8 cellular contexts compared by ENCODE assay signal in the genomic region with DNA sequence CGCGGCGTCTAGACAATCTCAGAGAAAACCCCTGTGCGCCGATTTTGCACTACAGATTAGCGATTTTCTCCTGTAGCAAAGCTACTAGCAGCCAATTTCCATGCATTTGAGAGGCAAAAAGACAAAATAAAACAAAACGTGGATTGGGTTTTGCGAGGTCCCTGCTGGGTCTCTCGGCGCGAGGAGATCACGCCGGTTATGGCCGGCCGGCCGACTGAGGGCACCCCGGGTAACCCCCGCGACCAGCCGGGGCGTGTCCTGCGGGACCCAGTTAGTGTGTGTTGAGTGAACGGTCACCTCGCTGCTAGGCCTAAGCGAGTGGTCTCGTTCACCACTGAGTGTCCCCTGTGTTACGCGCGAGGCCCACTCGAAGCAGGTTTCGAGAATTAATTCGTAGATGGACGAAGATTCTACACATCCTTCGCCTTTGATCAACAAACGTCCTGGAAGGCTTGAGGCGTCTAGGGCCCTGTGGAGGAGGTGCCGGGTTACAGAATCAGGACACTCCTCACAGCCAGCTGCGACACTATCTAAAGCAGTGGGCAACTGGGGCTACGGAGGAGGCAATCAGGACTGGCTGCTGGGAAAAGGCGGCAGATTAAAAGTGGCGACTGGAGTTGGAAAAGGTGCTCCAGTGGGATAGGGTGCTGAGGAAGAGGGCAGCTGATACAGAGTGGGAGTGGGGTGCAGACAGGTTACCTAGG. TPM values are rescaled to one million over a fixed set of nuclear protein-coding genes. Genes with fewer than 3 reads are reported as not detected.
A peak's percentile ranks its signal among the peaks of the same experiment; 100 is the strongest.
DNase-seq lines count a peak whose midpoint lies in the region; ATAC-seq and TF ChIP-seq lines count a peak whose summit lies in the region.

No MANE protein-coding gene starts in this region.

- H3K27me3 Mint-ChIP-seq in Calu3 (ENCODE audit: unreplicated experiment): no peaks in the 10 kb centered on the region
- H3K27me3 Mint-ChIP-seq in immature natural killer cell (ENCODE audit: low read depth in 3 of 3): peaks cover 5 to 13% (median 7%) of the 10 kb centered on the region in 3 donors

- DNase-seq in Calu3 (peak; percentile 58), HL-60 (ENCODE audit: low read depth in 1 of 2, low spot score in 1 of 2) (no peak), astrocyte of the cerebellum (ENCODE audit: low read depth) (no peak), immature natural killer cell (no peak), foreskin melanocyte (no peak), NCI-H1436 (lab: John Stamatoyannopoulos, UW) (no peak)
- peak; percentile 56 for DNase-seq in stimulated activated naive CD8-positive, alpha-beta T cell treated with anti-CD3 and anti-CD28 coated beads, Interleukin-15, Interleukin-2, amounts not matched to agents 100 U/mL and 50 U/mL, for 24 hours

- peaks cover 44% of the 10 kb centered on the region for H3K4me1 Mint-ChIP-seq in Calu3 (ENCODE audit: low read depth, unreplicated experiment)
- H3K4me1 Mint-ChIP-seq in immature natural killer cell: peaks cover 32 to 42% of the 10 kb centered on the region in 2 donors

- H3K27ac ChIP-seq in HL-60 (replicated peaks): peak overlapping the region; percentile 85

- in situ Hi-C loops in astrocyte of the cerebellum (cut with HindIII; ENCODE audit: low sequenced_read_pairs): no loop called here

- no peak for ATAC-seq in stimulated activated naive CD8-positive, alpha-beta T cell treated with anti-CD3 and anti-CD28 coated beads, Interleukin-15, Interleukin-2, amounts not matched to agents 100 U/mL and 50 U/mL, for 24 hours
- ATAC-seq in HG02884 (IDR thresholded peaks at IDR 0.05; ENCODE audit: unreplicated experiment): no peak

- H3K9me3 Mint-ChIP-seq in Calu3 (ENCODE audit: low read depth, unreplicated experiment) (no peaks in the 10 kb centered on the region), immature natural killer cell (no peaks in the 10 kb centered on the region)

- H3K4me3 ChIP-seq in HL-60 (replicated peaks; ENCODE audit: insufficient read depth, low read length) (peak overlapping the region; percentile 58), astrocyte of the cerebellum (ENCODE audit: low read depth, low read length) (peak overlapping the region; percentile 73)

- BruUV-seq in Calu3 (replicated peaks; lab: Mats Ljungman, UMichigan): no TSS peak

- TF ChIP-seq CTCF in Calu3 (IDR thresholded peaks at IDR 0.05; ENCODE audit: unreplicated experiment) (no peak), HL-60 (IDR thresholded peaks at IDR 0.05; ENCODE audit: insufficient read depth, low read length) (no peak), astrocyte of the cerebellum (IDR thresholded peaks at IDR 0.05; ENCODE audit: low read depth, low read length, missing control alignments) (no peak)

- H3K27me3 ChIP-seq in HL-60 (ENCODE audit: insufficient read depth, poor library complexity, severe bottlenecking): no peaks in the 10 kb centered on the region

- peak overlapping the region; percentile 93 for H3K4me3 Mint-ChIP-seq in Calu3 (ENCODE audit: low read depth, unreplicated experiment)
- peak overlapping the region; percentile 86 to 92 (median 90) for H3K4me3 Mint-ChIP-seq in immature natural killer cell

- CTCF ChIA-PET in Calu3 (lab: Charles Lee): interaction anchor here (0.7 to 1.9 kb wide), 8 partner anchors 13 to 135 kb away, joined by 3 to 7 read pairs (median 4); no protein-coding TSS in a partner anchor

- peaks cover 62% of the 10 kb centered on the region for H3K36me3 Mint-ChIP-seq in Calu3 (ENCODE audit: insufficient read depth, unreplicated experiment)
- no peaks in the 10 kb centered on the region for H3K36me3 Mint-ChIP-seq in immature natural killer cell

- intact Hi-C loops in Calu3 (cut with micrococcal nuclease; ENCODE audit: unreplicated experiment): no loop called here

- H3K27ac Mint-ChIP-seq in Calu3 (ENCODE audit: unreplicated experiment) (peak overlapping the region; percentile 74), immature natural killer cell (peak overlapping the region; percentile 89 to 98 (median 97))

RNA-seq across cellular contexts. Expression of a gene that starts 0.8 kb away (rescaled TPM):
- total RNA-seq in Calu3 (2022): 377 and 410 TPM in 2 replicates
- polyA plus RNA-seq in immature natural killer cell: 100 to 1,000 TPM; 107 to 119 (median 111) TPM

RNA-seq across cellular contexts. Expression of a gene that starts 37.1 kb away (rescaled TPM):
- total RNA-seq in Calu3 (2022): 104 TPM in 2 replicates
- 10 to 100 TPM; 30.0 to 30.6 (median 30.3) TPM for polyA plus RNA-seq in immature natural killer cell

Comparison
In these comparisons a context has a peak if more than half of its experiments do, and no peak if none do; other contexts are left out.
1. DNase-seq: peak in Calu3 (single experiment) and stimulated activated naive CD8-positive, alpha-beta T cell treated with anti-CD3 and anti-CD28 coated beads, Interleukin-15, Interleukin-2, amounts not matched to agents 100 U/mL and 50 U/mL, for 24 hours (single experiment); none in HL-60 (0 of 2), astrocyte of the cerebellum (single experiment), immature natural killer cell (0 of 3), foreskin melanocyte (single experiment) and NCI-H1436 (single experiment).